Comparison of ENCODE assay signal across 8 cellular contexts in genomic region chr12:6778571-6779550, GRCh38. TPM values are rescaled to one million over a fixed set of nuclear protein-coding genes. Genes with fewer than 3 reads are reported as not detected.
A peak's percentile ranks its signal among the peaks of the same experiment; 100 is the strongest.
DNase-seq lines count a peak whose midpoint lies in the region; TF ChIP-seq lines count a peak whose summit lies in the region.

No MANE protein-coding gene starts in this region.

- H3K36me3 ChIP-seq in liver (ENCODE audit: control insufficient read depth in 4 of 4, insufficient read depth in 3 of 4, low read depth in 1 of 4, low read length in 3 of 4) = peaks cover 0 to 3% (median 0%) of the 10 kb centered on the region in 4 donors

- peak; percentile 92 for DNase-seq in AG20443 (ENCODE audit: low spot score)
- peak; percentile 81 for DNase-seq in GM19238 (ENCODE audit: insufficient read length, low spot score)
- peak; percentile 96 for DNase-seq in HK-2 (ENCODE audit: unreplicated experiment)
- DNase-seq in NCI-H774 (lab: John Stamatoyannopoulos, UW) = peak; percentile 93
- DNase-seq in activated CD4-positive, alpha-beta T cell treated with anti-CD3 and anti-CD28 coated beads, Interleukin-2, amount 50 U/mL, for 4 hours = peak; percentile 83
- DNase-seq in dermis blood vessel endothelial cell = peak; percentile 97
- DNase-seq in stimulated activated CD4-positive, alpha-beta T cell treated with anti-CD3 and anti-CD28 coated beads, Interleukin-2, amount 100 ng/mL, for 48 hours = peak; percentile 90 to 93

- H3K9me3 ChIP-seq in liver (ENCODE audit: control insufficient read depth in 4 of 4, low read length in 3 of 4) = no peaks in the 10 kb centered on the region

- WGBS in liver = 4% methylated on average over 35 of the region's 35 CpGs

- peak; percentile 97 for TF ChIP-seq CTCF in liver (IDR thresholded peaks at IDR 0.05; ENCODE audit: low read depth, low read length, missing input control)

- H3K4me3 ChIP-seq in liver (ENCODE audit: low read depth in 1 of 3, low read length in 3 of 3) = peak overlapping the region in 1 of 3 donors; percentile 26

- no peaks in the 10 kb centered on the region for H3K27me3 ChIP-seq in liver (ENCODE audit: control insufficient read depth in 4 of 4, insufficient read depth in 4 of 4, low read length in 3 of 4)

- TF ChIP-seq RAD21 in liver (IDR thresholded peaks at IDR 0.05) = peak; percentile 99 to 100

- H3K4me1 ChIP-seq in liver (ENCODE audit: control insufficient read depth in 4 of 4, insufficient read depth in 4 of 4, low read length in 3 of 4) = peaks cover 10 to 70% (median 61%) of the 10 kb centered on the region in 4 donors

- H3K9ac ChIP-seq in liver (ENCODE audit: low read depth in 1 of 2, low read length in 2 of 2) = peak overlapping the region; percentile 6 to 40

- peak overlapping the region; percentile 50 to 90 for H3K27ac ChIP-seq in liver (ENCODE audit: low read depth in 1 of 2, low read length in 2 of 2)

TF ChIP-seq in liver, 16 proteins besides CTCF, POLR2A, EP300 and RAD21:
- TF ChIP-seq JUND (IDR thresholded peaks at IDR 0.05) = no peak
- peak; percentile 47 for TF ChIP-seq NR2F2 (IDR thresholded peaks at IDR 0.05)
- TF ChIP-seq MAX (IDR thresholded peaks at IDR 0.05) = peak; percentile 66
- no peak for TF ChIP-seq TAF1 (conservative IDR thresholded peaks at IDR 0.05)
- TF ChIP-seq FOXA1 (IDR thresholded peaks at IDR 0.05) = peak; percentile 42
- peak in 1 of 2 donors; percentile 53 for TF ChIP-seq GABPA (IDR thresholded peaks at IDR 0.05 in 1 of 2, conservative IDR thresholded peaks at IDR 0.05 in 1 of 2)
- TF ChIP-seq ATF3 (IDR thresholded peaks at IDR 0.05) = peak; percentile 22
- no peak for TF ChIP-seq ZBTB33 (IDR thresholded peaks at IDR 0.05)
- TF ChIP-seq REST (IDR thresholded peaks at IDR 0.05) = peak; percentile 57
- TF ChIP-seq FOXA2 (IDR thresholded peaks at IDR 0.05) = no peak
- peak; percentile 64 for TF ChIP-seq SP1 (IDR thresholded peaks at IDR 0.05)
- no peak for TF ChIP-seq HNF4G (IDR thresholded peaks at IDR 0.05)
- peak; percentile 68 for TF ChIP-seq YY1 (IDR thresholded peaks at IDR 0.05)
- peak; percentile 74 to 78 for TF ChIP-seq RXRA (IDR thresholded peaks at IDR 0.05)
- TF ChIP-seq EGR1 (IDR thresholded peaks at IDR 0.05; ENCODE audit: low read depth in 2 of 2) = no peak
- peak; percentile 65 to 76 for TF ChIP-seq HNF4A (conservative IDR thresholded peaks at IDR 0.05)
TF ChIP-seq in liver: peak in this region for 10.

RNA-seq across cellular contexts. Expression of gene LAG3, which starts 6.5 kb away (rescaled TPM):
- total RNA-seq in dermis blood vessel endothelial cell (under 0.01 and 0.05 TPM in 2 replicates), liver (under 1 TPM; 0.14 to 0.42 TPM)
- polyA plus RNA-seq in liver = 1 to 10 TPM in 1 of 2 donors, under 1 TPM in 1; 0.53 to 1.2 TPM

RNA-seq across cellular contexts. Expression of gene CD4, which starts 10.5 kb away (rescaled TPM):
- total RNA-seq in dermis blood vessel endothelial cell (not detected in 2 replicates), liver (10 to 100 TPM; 22.5 to 44.8 TPM)
- 10 to 100 TPM; 15.9 to 41.5 TPM for polyA plus RNA-seq in liver

RNA-seq across cellular contexts. Expression of gene PTMS, which starts 12.7 kb away (rescaled TPM):
- 65.5 and 130 TPM in 2 replicates for total RNA-seq in dermis blood vessel endothelial cell
- total RNA-seq in liver = 100 to 1,000 TPM in 1 of 2 donors, 10 to 100 TPM in 1; 26.3 to 106 TPM
- polyA plus RNA-seq in liver = 100 to 1,000 TPM; 103 to 261 TPM

RNA-seq across cellular contexts. Expression of gene MLF2, which starts 25.9 kb away (rescaled TPM):
- total RNA-seq in dermis blood vessel endothelial cell (107 and 161 TPM in 2 replicates), liver (100 to 1,000 TPM in 1 of 2 donors, 10 to 100 TPM in 1; 59.6 to 131 TPM)
- polyA plus RNA-seq in liver = 100 to 1,000 TPM; 194 to 235 TPM

RNA-seq across cellular contexts. Expression of gene GPR162, which starts 42.8 kb away (rescaled TPM):
- total RNA-seq in dermis blood vessel endothelial cell (0.93 and 1.9 TPM in 2 replicates), liver (1 to 10 TPM in 1 of 2 donors, under 1 TPM in 1; 0.59 to 2.1 TPM)
- 1 to 10 TPM; 1.4 to 2.4 TPM for polyA plus RNA-seq in liver

Comparison
In these comparisons a context has a peak if more than half of its experiments do, and no peak if none do; other contexts are left out.
1. RNA of gene CD4, which starts 10.5 kb away (total RNA-seq): 22.5 to 44.8 TPM in liver; not detected in dermis blood vessel endothelial cell; every median in the first group is over 10 times any median in the second.
2. Peak in every context shown above with its lines, with median percentiles within 50 percentile points of each other: DNase-seq.